In genomic region chr22:35984776-35985175, GRCh38 we compare ENCODE assay signal across 23 cellular contexts. TPM values are rescaled to one million over a fixed set of nuclear protein-coding genes. Genes with fewer than 3 reads are reported as not detected.
DNase-seq lines count a peak whose midpoint lies in the region; ATAC-seq and TF ChIP-seq lines count a peak whose summit lies in the region.
"Had no signal": no experiment of that assay in that cellular context is flagged by ENCODE, and none has a peak within 500 bp of the region (broad histone marks: within the 10 kb centered on the region; RNA-seq: fewer than 3 reads in every experiment).

No MANE protein-coding gene starts in this region.

- no peaks in the 10 kb centered on the region for H3K79me1 ChIP-seq in trophoblast cell (ENCODE audit: low read length)

- H3K36me3 Mint-ChIP-seq in HFFc6 (ENCODE audit: low read depth): peaks cover 22% of the 10 kb centered on the region
- H3K36me3 Mint-ChIP-seq in brain: peaks cover 14% of the 10 kb centered on the region

- no peaks in the 10 kb centered on the region for H3K27me3 Mint-ChIP-seq in HFFc6 (ENCODE audit: insufficient read depth)
- H3K27me3 Mint-ChIP-seq in brain: no peaks in the 10 kb centered on the region

- H4K8ac ChIP-seq in trophoblast cell (ENCODE audit: low read depth, low read length): no peak overlapping the region

- H3K23ac ChIP-seq in trophoblast cell (ENCODE audit: low read length): no peak overlapping the region

- no peak overlapping the region for H3K4ac ChIP-seq in trophoblast cell (ENCODE audit: low read depth, low read length)

- no peak overlapping the region for H4K91ac ChIP-seq in trophoblast cell (ENCODE audit: low read depth, low read length)

- DNase-seq in AG08395 (ENCODE audit: low spot score) (peak; percentile 13), HFFc6 (no peak), trophoblast cell (peak; percentile 24 to 88), posterior cingulate gyrus (no peak)
- DNase-seq: 8988T; ACHN; AML-193; CD4-positive, alpha-beta T cell; GDM1; KG1; MG63; NCI-H1417; NCI-H2029 treated with DMSO at 0.1 percent for 48 hours; NCI-H2227 treated with DMSO at 0.1 percent for 48 hours; NCI-H526 treated with DMSO at 0.1 percent for 48 hours; PC-9; SJCRH30 had no signal

- peak overlapping the region; percentile 42 for H3K27ac Mint-ChIP-seq in HFFc6
- peak overlapping the region; percentile 4 to 68 (median 22) for H3K27ac Mint-ChIP-seq in brain
- H3K27ac Mint-ChIP-seq: CD4-positive, alpha-beta T cell had no signal

- no peak overlapping the region for H2BK12ac ChIP-seq in trophoblast cell (ENCODE audit: low read length)

- H3K36me3 ChIP-seq in trophoblast cell (ENCODE audit: control insufficient read depth in 1 of 2, insufficient read depth in 2 of 2, low read length in 2 of 2): no peaks in the 10 kb centered on the region
- H3K36me3 ChIP-seq: BLaER1 treated with 17β-estradiol and CSF1 and Interleukin-3, amounts not matched to agents 10 nM and 100 nM; SJCRH30 had no signal

- H3K27ac ChIP-seq in trophoblast cell (ENCODE audit: low read depth, low read length): no peak overlapping the region
- H3K27ac ChIP-seq: BLaER1 treated with 17β-estradiol and CSF1 and Interleukin-3, amounts not matched to agents 10 nM and 100 nM; PC-9; SJCRH30 had no signal

- intact Hi-C loops in posterior cingulate gyrus (cut with DNase I): no loop called here

- H3K27me3 ChIP-seq in trophoblast cell (ENCODE audit: insufficient read depth, low read length): no peaks in the 10 kb centered on the region
- H3K27me3 ChIP-seq: BLaER1 treated with 17β-estradiol and CSF1 and Interleukin-3, amounts not matched to agents 10 nM and 100 nM; MG63; SJCRH30 had no signal

- no peak overlapping the region for H3K4me2 ChIP-seq in trophoblast cell (ENCODE audit: low read length)
- H3K4me2 ChIP-seq: BLaER1 treated with 17β-estradiol and CSF1 and Interleukin-3, amounts not matched to agents 10 nM and 100 nM; PC-9 had no signal

- peaks cover 1% of the 10 kb centered on the region for H3K79me2 ChIP-seq in trophoblast cell (ENCODE audit: control insufficient read depth, insufficient read depth, low read length, poor library complexity)

- H3K9me3 Mint-ChIP-seq in HFFc6 (no peaks in the 10 kb centered on the region; the same call in 1 of the 2 replicates), brain (no peaks in the 10 kb centered on the region)
- H3K9me3 Mint-ChIP-seq: CD4-positive, alpha-beta T cell had no signal

- no CpG with 5 or more reads among the region's 2 CpGs for WGBS in trophoblast cell (ENCODE audit: extremely low coverage, insufficient coverage, insufficient read length)

- H3K4me1 Mint-ChIP-seq in HFFc6 (ENCODE audit: low read depth): peaks cover 7% of the 10 kb centered on the region
- no peaks in the 10 kb centered on the region for H3K4me1 Mint-ChIP-seq in brain

- no peak overlapping the region for H3K9ac ChIP-seq in trophoblast cell (ENCODE audit: low read length)
- H3K9ac ChIP-seq: BLaER1 treated with 17β-estradiol and CSF1 and Interleukin-3, amounts not matched to agents 10 nM and 100 nM had no signal

- H3K14ac ChIP-seq in trophoblast cell (ENCODE audit: low read length): no peak overlapping the region

- no peak overlapping the region for H2AK5ac ChIP-seq in trophoblast cell (ENCODE audit: low read length)

- H2BK5ac ChIP-seq in trophoblast cell (ENCODE audit: low read depth, low read length, poor library complexity): no peak overlapping the region

- H4K12ac ChIP-seq in trophoblast cell (ENCODE audit: low read depth, low read length): no peak overlapping the region

- H3K4me3 Mint-ChIP-seq in HFFc6: no peak overlapping the region
- H3K4me3 Mint-ChIP-seq in brain: no peak overlapping the region
- H3K4me3 Mint-ChIP-seq: CD4-positive, alpha-beta T cell had no signal

- ATAC-seq in HG03460 (IDR thresholded peaks at IDR 0.05; ENCODE audit: unreplicated experiment) (no peak), GM21825 (IDR thresholded peaks at IDR 0.05; ENCODE audit: unreplicated experiment) (no peak)
- ATAC-seq: GM12878, Right ventricle myocardium inferior had no signal

- no peak overlapping the region for H2AFZ ChIP-seq in trophoblast cell (ENCODE audit: insufficient read depth, low read length, poor library complexity)
- H2AFZ ChIP-seq: PC-9 had no signal

- H3K4me3 ChIP-seq in trophoblast cell (ENCODE audit: low read depth, low read length): no peak overlapping the region
- H3K4me3 ChIP-seq: BLaER1 treated with 17β-estradiol and CSF1 and Interleukin-3, amounts not matched to agents 10 nM and 100 nM; GM12878; MG63; PC-9; SJCRH30 had no signal

- no peaks in the 10 kb centered on the region for H3K9me3 ChIP-seq in trophoblast cell (ENCODE audit: insufficient read depth, low read depth, low read length)
- H3K9me3 ChIP-seq: BLaER1 treated with 17β-estradiol and CSF1 and Interleukin-3, amounts not matched to agents 10 nM and 100 nM; MG63; SJCRH30 had no signal

- H3K4me1 ChIP-seq in trophoblast cell (ENCODE audit: control insufficient read depth in 1 of 2, insufficient read depth in 2 of 2, low read length in 2 of 2): no peaks in the 10 kb centered on the region
- H3K4me1 ChIP-seq: SJCRH30 had no signal

- no peak for TF ChIP-seq CTCF in HFFc6 (IDR thresholded peaks at IDR 0.05)
- TF ChIP-seq CTCF in brain (conservative IDR thresholded peaks at IDR 0.05): no peak

- H3K18ac ChIP-seq in trophoblast cell (ENCODE audit: low read length): no peak overlapping the region

- no peak overlapping the region for H2BK120ac ChIP-seq in trophoblast cell (ENCODE audit: insufficient read depth, low read length, poor library complexity)

RNA-seq across cellular contexts. Expression of gene RBFOX2, which starts 43.8 kb away (rescaled TPM):
- total RNA-seq in HFFc6 (2021; fragmentation: NEBNext Ultra II Directional; extraction: Animal tissue kit (Norgen Biotek cat#: 25700)): 100 to 1,000 TPM; 139 to 165 (median 155) TPM
- polyA plus RNA-seq in brain (ENCODE audit: insufficient read depth, low read depth, low replicate concordance): 67.0 TPM
- polyA plus RNA-seq in trophoblast cell (2013): 91.2 and 98.7 TPM in 2 replicates

Comparison
In these comparisons a context has a peak if more than half of its experiments do, and no peak if none do; other contexts are left out.
1. DNase-seq: peak in AG08395 (single experiment) and trophoblast cell (2 of 2); none in HFFc6 (single experiment) and posterior cingulate gyrus (0 of 10).